In the genomic region with DNA sequence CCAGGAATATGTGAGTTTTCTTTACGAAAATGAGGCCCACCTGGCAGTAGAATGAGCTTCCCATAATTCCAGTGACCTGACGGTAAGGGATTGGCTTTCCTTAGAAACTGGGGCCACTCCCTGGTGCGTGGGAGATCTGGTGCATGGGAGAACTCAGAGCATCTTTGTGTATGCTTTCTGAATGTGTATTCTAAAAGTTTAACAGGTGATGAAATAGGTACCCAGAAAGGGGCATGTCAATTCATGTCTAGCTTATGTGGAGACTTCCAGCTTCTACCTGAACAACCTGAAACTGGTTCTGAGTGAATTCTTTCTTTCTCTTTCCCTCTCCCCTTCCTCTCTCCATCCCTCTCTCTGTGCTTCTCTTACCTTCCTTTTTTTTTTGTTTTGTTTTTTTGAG, we compare ENCODE assay signal across 33 cellular contexts. TPM values are rescaled to one million over a fixed set of nuclear protein-coding genes. Genes with fewer than 3 reads are reported as not detected.
"Had no signal": no experiment of that assay in that cellular context is flagged by ENCODE, and none has a peak within 500 bp of the region (broad histone marks: within the 10 kb centered on the region; RNA-seq: fewer than 3 reads in every experiment).

No MANE protein-coding gene starts in this region.

- H3K27ac ChIP-seq: brain microvascular endothelial cell, SJCRH30, VCaP had no signal

- H3K4me1 ChIP-seq: SJCRH30 had no signal

- H3K4me1 Mint-ChIP-seq: activated CD4-positive, alpha-beta T cell treated with anti-CD3 and anti-CD28 coated beads, Interleukin-2, amount 10 ng/mL, durations not matched to agents 7 days and 5 days; activated naive CD8-positive, alpha-beta T cell treated with anti-CD3 and anti-CD28 coated beads for 36 hours had no signal

- H3K9me3 Mint-ChIP-seq: activated CD4-positive, alpha-beta memory T cell treated with anti-CD3 and anti-CD28 coated beads for 36 hours had no signal

- DNase-seq: activated CD4-positive, alpha-beta memory T cell treated with anti-CD3 and anti-CD28 coated beads for 36 hours; activated CD4-positive, alpha-beta T cell treated with anti-CD3 and anti-CD28 coated beads, Interleukin-2, amount 10 ng/mL, durations not matched to agents 7 days and 5 days; activated CD4-positive, CD25-positive, alpha-beta regulatory T cell; activated CD8-positive, alpha-beta memory T cell treated with anti-CD3 and anti-CD28 coated beads for 24 hours; activated effector memory CD4-positive, alpha-beta T cell treated with anti-CD3 and anti-CD28 coated beads, Interleukin-2, amount 50 U/mL, for 16 hours; activated naive CD4-positive, alpha-beta T cell treated with Interleukin-2 at 50 U/mL for 16 hours; activated naive CD8-positive, alpha-beta T cell treated with anti-CD3 and anti-CD28 coated beads for 36 hours; activated T-cell treated with anti-CD3 and anti-CD28 coated beads, Interleukin-2, amount 50 U/mL, for 4 hours; brain microvascular endothelial cell; central memory CD4-positive, alpha-beta T cell; MV-4-11; NCI-H1092 treated with DMSO at 0.1 percent for 48 hours; NCI-H1417 treated with DMSO at 0.1 percent for 48 hours; NCI-H1694; NCI-H2029; NCI-H2107; NCI-H345; NCI-H510A; NCI-H526 treated with DMSO at 0.1 percent for 48 hours; NCI-H82; NK-92 treated with Interleukin-12 subunit alpha and Interleukin-12 subunit beta, amount 100 ng/mL, for 24 hours; OCI-M1; Right ventricle myocardium superior; RPMI8226; SJCRH30; SK-N-SH; T-helper 1 cell had no signal

- H3K4me3 Mint-ChIP-seq: activated CD4-positive, alpha-beta memory T cell treated with anti-CD3 and anti-CD28 coated beads for 36 hours; activated CD4-positive, alpha-beta T cell treated with anti-CD3 and anti-CD28 coated beads, Interleukin-2, amount 10 ng/mL, durations not matched to agents 7 days and 5 days; activated naive CD8-positive, alpha-beta T cell treated with anti-CD3 and anti-CD28 coated beads for 36 hours; activated T-cell treated with anti-CD3 and anti-CD28 coated beads, Interleukin-2, amount 50 U/mL, for 4 hours had no signal

- H3K27ac Mint-ChIP-seq: activated CD4-positive, alpha-beta memory T cell treated with anti-CD3 and anti-CD28 coated beads for 36 hours; activated CD4-positive, alpha-beta T cell treated with anti-CD3 and anti-CD28 coated beads, Interleukin-2, amount 10 ng/mL, durations not matched to agents 7 days and 5 days; activated naive CD8-positive, alpha-beta T cell treated with anti-CD3 and anti-CD28 coated beads for 36 hours had no signal

- H3K4me3 ChIP-seq: SJCRH30 had no signal

- H3K9me3 ChIP-seq: SJCRH30 had no signal

- H3K27me3 ChIP-seq: brain microvascular endothelial cell, SJCRH30 had no signal

- H3K9me2 ChIP-seq: SK-N-SH had no signal

- ATAC-seq: activated T-cell treated with anti-CD3 and anti-CD28 coated beads, Interleukin-2, amount 50 U/mL, for 4 hours; Panc1 had no signal

- H3K4me2 ChIP-seq: SK-N-SH had no signal

- H3K36me3 Mint-ChIP-seq: activated CD4-positive, alpha-beta memory T cell treated with anti-CD3 and anti-CD28 coated beads for 36 hours had no signal

- H3K36me3 ChIP-seq: brain microvascular endothelial cell, SJCRH30 had no signal

- H3K9ac ChIP-seq: SK-N-SH had no signal

RNA-seq across cellular contexts. Expression of gene FCRLA, which starts 15.2 kb away (rescaled TPM):
- total RNA-seq: activated CD4-positive, alpha-beta memory T cell treated with anti-CD3 and anti-CD28 coated beads for 36 hours; activated CD4-positive, alpha-beta T cell treated with anti-CD3 and anti-CD28 coated beads, Interleukin-2, amount 10 ng/mL, durations not matched to agents 7 days and 5 days; chondrocyte; LHCN-M2; Right ventricle myocardium superior; T-helper 2 cell treated with Interferon-gamma antibody and Interleukin-4, amounts not matched to agents 100 ng/mL and 5 ng/mL, for 36 hours had no signal

RNA-seq across cellular contexts. Expression of gene FCGR2B, which starts 28.9 kb away (rescaled TPM):
- total RNA-seq: activated CD4-positive, alpha-beta memory T cell treated with anti-CD3 and anti-CD28 coated beads for 36 hours; activated CD4-positive, alpha-beta T cell treated with anti-CD3 and anti-CD28 coated beads, Interleukin-2, amount 10 ng/mL, durations not matched to agents 7 days and 5 days; chondrocyte; LHCN-M2; M059J; SJCRH30 had no signal

RNA-seq across cellular contexts. Expression of gene FCRLB, which starts 29.5 kb away (rescaled TPM):
- total RNA-seq: activated CD4-positive, alpha-beta memory T cell treated with anti-CD3 and anti-CD28 coated beads for 36 hours had no signal
